Comparison of ENCODE assay signal across 14 cellular contexts in genomic region chr5:35771321-35771720, GRCh38.
DNase-seq lines count a peak whose midpoint lies in the region; TF ChIP-seq lines count a peak whose summit lies in the region.
"Had no signal": no experiment of that assay in that cellular context is flagged by ENCODE, and none has a peak within 500 bp of the region (broad histone marks: within the 10 kb centered on the region; RNA-seq: fewer than 3 reads in every experiment).

No MANE protein-coding gene starts in this region.

- H3K4me2 ChIP-seq in GM23248 (ENCODE audit: unreplicated experiment): peak overlapping the region; percentile 39

- peaks cover 16% of the 10 kb centered on the region for H3F3A ChIP-seq in GM23248 (ENCODE audit: insufficient read depth)

- H3K9me3 ChIP-seq in GM23248 (ENCODE audit: low read depth): no peaks in the 10 kb centered on the region
- H3K9me3 ChIP-seq: body of pancreas had no signal

- peak; percentile 78 for DNase-seq in AG09319 (ENCODE audit: extremely low read depth, low read depth)
- DNase-seq in GM23248: peak; percentile 87
- DNase-seq in RPMI7951 (ENCODE audit: low read depth): peak; percentile 30
- DNase-seq in foreskin fibroblast: peak; percentile 84 to 92
- no peak for DNase-seq in T-helper 2 cell
- DNase-seq in KBM-7: no peak
- DNase-seq in DMS53 treated with DMSO at 0.1 percent for 48 hours (lab: John Stamatoyannopoulos, UW; ENCODE audit: unreplicated experiment): no peak
- no peak for DNase-seq in HEK293T (ENCODE audit: extremely low spot score)
- DNase-seq: activated CD4-positive, alpha-beta T cell treated with anti-CD3 and anti-CD28 coated beads for 36 hours; body of pancreas; COR-L47; NCI-H1930; OCI-M1; stimulated activated CD4-positive, alpha-beta T cell treated with anti-CD3 and anti-CD28 coated beads, Interleukin-12 subunit alpha, Interleukin-12 subunit beta, amount 100 ng/mL, for 4 hours had no signal

- no peaks in the 10 kb centered on the region for H4K20me1 ChIP-seq in GM23248 (ENCODE audit: insufficient read depth)

- H3K4me1 ChIP-seq in GM23248 (ENCODE audit: insufficient read depth): peaks cover 30% of the 10 kb centered on the region
- H3K4me1 ChIP-seq: body of pancreas had no signal

- 23% methylated on average over 6 of the region's 6 CpGs for WGBS in GM23248 (ENCODE audit: low coverage in 1 of 2, low lambda C conversion rate in 2 of 2, missing lambda C conversion rate in 2 of 2), 2 experiments

- H3K36me3 ChIP-seq in GM23248 (ENCODE audit: low read depth): no peaks in the 10 kb centered on the region

- POLR2A ChIA-PET in HEK293T (lab: Yijun Ruan, JAX): no interaction called here

- in situ Hi-C loops in GM23248 (cut with MboI) (loop anchor here (10.0 kb wide), 1 partner anchor 153 kb away; no protein-coding TSS in a partner anchor), KBM-7 (cut with MboI; ENCODE audit: low pct_unique_long_range_greater_than_20kb, low sequenced_read_pairs) (no loop called here)

- no peaks in the 10 kb centered on the region for H3K27me3 ChIP-seq in GM23248 (replicated peaks; ENCODE audit: insufficient read depth)
- H3K27me3 ChIP-seq: body of pancreas had no signal

- no peak overlapping the region for H3K9ac ChIP-seq in GM23248

- H3K4me3 ChIP-seq in GM23248 (no peak overlapping the region), foreskin fibroblast (ENCODE audit: low read depth in 1 of 2, low read length in 2 of 2) (no peak overlapping the region)
- H3K4me3 ChIP-seq: body of pancreas had no signal

- H2AFZ ChIP-seq in GM23248: 0 out of 2 replicates have a peak overlapping the region, but pooled peaks have one; percentile 19

- TF ChIP-seq CTCF in AG09319 (IDR thresholded peaks at IDR 0.05; ENCODE audit: low read depth, low read length): no peak
- TF ChIP-seq CTCF in foreskin fibroblast (IDR thresholded peaks at IDR 0.05; ENCODE audit: low read depth, low read length): no peak

- no peaks in the 10 kb centered on the region for H3K79me2 ChIP-seq in GM23248 (ENCODE audit: insufficient read depth)

- H3K27ac ChIP-seq in GM23248: peak overlapping the region; percentile 29
- H3K27ac ChIP-seq: body of pancreas had no signal

- H3K9me2 ChIP-seq in GM23248 (ENCODE audit: insufficient read depth): no peaks in the 10 kb centered on the region; the same call in 1 of the 2 replicates

- CTCF ChIA-PET in HEK293T (lab: Yijun Ruan, JAX): no interaction called here

TF ChIP-seq in HEK293T, 16 proteins besides CTCF, POLR2A, EP300 and RAD21:
- no peak for TF ChIP-seq NFRKB (IDR thresholded peaks at IDR 0.05)
- no peak for TF ChIP-seq BHLHE40 (IDR thresholded peaks at IDR 0.05; ENCODE audit: borderline replicate concordance)
- no peak for TF ChIP-seq TARDBP (IDR thresholded peaks at IDR 0.05)
- TF ChIP-seq CTBP1 (IDR thresholded peaks at IDR 0.05; ENCODE audit: borderline replicate concordance): no peak
- no peak for TF ChIP-seq LEF1 (IDR thresholded peaks at IDR 0.05; ENCODE audit: borderline replicate concordance)
- TF ChIP-seq ARNT (IDR thresholded peaks at IDR 0.05): no peak
- TF ChIP-seq SUZ12 (IDR thresholded peaks at IDR 0.05): no peak
- no peak for TF ChIP-seq ZNF384 (IDR thresholded peaks at IDR 0.05)
- TF ChIP-seq FOXM1 (IDR thresholded peaks at IDR 0.05; ENCODE audit: borderline replicate concordance): no peak
- TF ChIP-seq HDGF (IDR thresholded peaks at IDR 0.05; ENCODE audit: borderline replicate concordance): no peak
- TF ChIP-seq FOXA1 (IDR thresholded peaks at IDR 0.05): no peak
- no peak for TF ChIP-seq PKNOX1 (IDR thresholded peaks at IDR 0.05)
- no peak for TF ChIP-seq SP1 (IDR thresholded peaks at IDR 0.05)
- TF ChIP-seq ELF4 (IDR thresholded peaks at IDR 0.05): no peak
- TF ChIP-seq FOXK2 (IDR thresholded peaks at IDR 0.05): no peak
- no peak for TF ChIP-seq L3MBTL2 (conservative IDR thresholded peaks at IDR 0.05)

Comparison
In these comparisons a context has a peak if more than half of its experiments do, and no peak if none do; other contexts are left out.
1. DNase-seq: peak in AG09319 (single experiment), GM23248 (single experiment), RPMI7951 (single experiment) and foreskin fibroblast (2 of 2); none in T-helper 2 cell (0 of 5), KBM-7 (single experiment), DMS53 treated with DMSO at 0.1 percent for 48 hours (single experiment) and HEK293T (single experiment).